In genomic region chr2:105404736-105405135, GRCh38 we compare ENCODE assay signal across 13 cellular contexts. TPM values are rescaled to one million over a fixed set of nuclear protein-coding genes. Genes with fewer than 3 reads are reported as not detected.
DNase-seq lines count a peak whose midpoint lies in the region; ATAC-seq, FAIRE-seq and TF ChIP-seq lines count a peak whose summit lies in the region.
"Had no signal": no experiment of that assay in that cellular context is flagged by ENCODE, and none has a peak within 500 bp of the region (broad histone marks: within the 10 kb centered on the region; RNA-seq: fewer than 3 reads in every experiment).

No MANE protein-coding gene starts in this region.

- no peak for ATAC-seq in Panc1
- no peak for ATAC-seq in gastroesophageal sphincter
- ATAC-seq in stimulated activated naive CD8-positive, alpha-beta T cell treated with anti-CD3 and anti-CD28 coated beads, Interleukin-15, Interleukin-2, amounts not matched to agents 100 U/mL and 50 U/mL, for 24 hours: no peak

- H4K5ac ChIP-seq in H1 (ENCODE audit: insufficient read length, low read depth, low read length): no peak overlapping the region

- TF ChIP-seq EP300 in H1 (IDR thresholded peaks at IDR 0.05; ENCODE audit: borderline replicate concordance in 1 of 2, low read depth in 2 of 2, low read length in 2 of 2): no peak
- no peak for TF ChIP-seq EP300 in gastroesophageal sphincter (IDR thresholded peaks at IDR 0.05)

- H3K56ac ChIP-seq in H1 (replicated peaks; ENCODE audit: insufficient read length, low read depth, low read length): no peak overlapping the region

- H4K91ac ChIP-seq in H1 (replicated peaks; ENCODE audit: insufficient read length, low read length) (peak overlapping the region; percentile 7), neuronal stem cell (ENCODE audit: low read depth, low read length, poor library complexity) (no peak overlapping the region)

- TF ChIP-seq POLR2A in H1 (IDR thresholded peaks at IDR 0.05; ENCODE audit: control extremely low read depth in 1 of 2, low read depth in 2 of 2, low read length in 2 of 2) (no peak), gastroesophageal sphincter (IDR thresholded peaks at IDR 0.05) (no peak)

- H3K4me1 ChIP-seq in ACC112 (ENCODE audit: control insufficient read depth, insufficient read depth, low read length, unreplicated experiment) (peaks cover 58% of the 10 kb centered on the region), Panc1 (ENCODE audit: control insufficient read depth, insufficient read depth, low read length) (peaks cover 77% of the 10 kb centered on the region), H1 (replicated peaks in 1 of 4; ENCODE audit: control insufficient read depth in 3 of 4, insufficient read depth in 4 of 4, low read length in 3 of 4) (peaks cover 0 to 6% (median 2%) of the 10 kb centered on the region in 4 experiments; a peak in 4 of 7 replicates), neuronal stem cell (ENCODE audit: control insufficient read depth in 2 of 2, insufficient read depth in 1 of 2, low read depth in 1 of 2, low read length in 2 of 2) (peaks cover 2 to 5% of the 10 kb centered on the region in 2 donors), gastroesophageal sphincter (peaks cover 0 to 18% (median 0%) of the 10 kb centered on the region in 3 donors)

- in situ Hi-C loops in Panc1 (cut with HindIII; ENCODE audit: low pct_unique_long_range_greater_than_20kb, low sequenced_read_pairs): no loop called here

- H3K9me3 ChIP-seq in Panc1 (ENCODE audit: control insufficient read depth, insufficient read depth, low read depth, low read length) (no peaks in the 10 kb centered on the region), H1 (ENCODE audit: insufficient read depth in 2 of 2, low read depth in 1 of 2, low read length in 1 of 2) (0 out of 4 replicates have a peak, but pooled peaks cover 0 to under 1% of the 10 kb centered on the region in 2 experiments), neuronal stem cell (replicated peaks in 1 of 2; ENCODE audit: control insufficient read depth in 2 of 2, insufficient read depth in 1 of 2, low read depth in 1 of 2, low read length in 2 of 2) (peaks cover under 1 to 4% of the 10 kb centered on the region in 2 donors), gastroesophageal sphincter (no peaks in the 10 kb centered on the region)

- POLR2A ChIA-PET in Panc1 (lab: Charles Lee) (interaction anchor here (0.9 to 1.3 kb wide), 3 partner anchors 12 to 118 kb away, joined by 3 to 9 read pairs (median 5); no protein-coding TSS in a partner anchor), H1 (lab: Charles Lee; ENCODE audit: partially characterized antibody) (interaction anchor here (1.4 to 1.9 kb wide), 3 partner anchors 9 to 16 kb away, joined by 3 to 6 read pairs (median 5); no protein-coding TSS in a partner anchor)

- H3K23ac ChIP-seq in H1 (ENCODE audit: insufficient read length): no peak overlapping the region
- H3K23ac ChIP-seq in neuronal stem cell (ENCODE audit: low read depth, low read length, poor library complexity): no peak overlapping the region

- DNase-seq in Panc1 (ENCODE audit: low read depth, low spot score): no peak
- no peak for DNase-seq in H1 (ENCODE audit: low read depth in 1 of 2, low spot score in 2 of 2)
- DNase-seq in neuronal stem cell (ENCODE audit: low spot score): no peak
- DNase-seq in NCI-H2227 treated with DMSO at 0.1 percent for 48 hours (lab: John Stamatoyannopoulos, UW): no peak
- DNase-seq in NCI-H1417 (lab: John Stamatoyannopoulos, UW): no peak
- DNase-seq in stimulated activated naive CD8-positive, alpha-beta T cell treated with anti-CD3 and anti-CD28 coated beads, Interleukin-15, Interleukin-2, amounts not matched to agents 100 U/mL and 50 U/mL, for 24 hours: no peak
- DNase-seq: activated CD4-positive, alpha-beta T cell treated with anti-CD3 and anti-CD28 coated beads, Interleukin-2, amount 10 ng/mL, durations not matched to agents 7 days and 5 days; GDM1; immature natural killer cell; midbrain; SHP77 treated with DMSO at 0.1 percent for 48 hours had no signal

- intact Hi-C loops in Panc1 (cut with micrococcal nuclease; ENCODE audit: unreplicated experiment): loop anchor here (5.0 kb wide), 1 partner anchor 53 kb away; no protein-coding TSS in a partner anchor

- H3K4ac ChIP-seq in H1 (replicated peaks; ENCODE audit: insufficient read length, low read depth, low read length) (no peak overlapping the region), neuronal stem cell (ENCODE audit: low read length) (no peak overlapping the region)

- peak overlapping the region; percentile 72; the same call in 1 of the 2 replicates for H2BK5ac ChIP-seq in H1 (ENCODE audit: low read depth, low read length)
- no peak overlapping the region for H2BK5ac ChIP-seq in neuronal stem cell (ENCODE audit: low read length)

- no peaks in the 10 kb centered on the region for H3K27me3 ChIP-seq in ACC112 (ENCODE audit: insufficient read depth, low read length)
- H3K27me3 ChIP-seq in Panc1 (ENCODE audit: control insufficient read depth, insufficient read depth, low read length): no peaks in the 10 kb centered on the region
- H3K27me3 ChIP-seq in H1 (replicated peaks in 1 of 4; ENCODE audit: control insufficient read depth in 3 of 4, extremely low read depth in 1 of 4, insufficient read depth in 3 of 4, low read length in 3 of 4): peaks cover 2 to 5% (median 5%) of the 10 kb centered on the region in 4 experiments
- H3K27me3 ChIP-seq in neuronal stem cell (ENCODE audit: control insufficient read depth in 3 of 3, insufficient read depth in 3 of 3, low read depth in 1 of 3, low read length in 3 of 3): peaks cover 0 to 13% (median 3%) of the 10 kb centered on the region in 3 experiments
- no peaks in the 10 kb centered on the region for H3K27me3 ChIP-seq in gastroesophageal sphincter

- H3K79me2 ChIP-seq in ACC112 (ENCODE audit: control insufficient read depth, insufficient read depth, low read length, unreplicated experiment) (peaks cover 7% of the 10 kb centered on the region), H1 (ENCODE audit: control insufficient read depth in 1 of 2, insufficient read depth in 2 of 2, low read length in 2 of 2) (no peaks in the 10 kb centered on the region)

- H2BK20ac ChIP-seq in H1 (ENCODE audit: low read length): no peak overlapping the region

- H3K4me2 ChIP-seq in H1 (ENCODE audit: insufficient read depth in 1 of 2, low read depth in 2 of 2, low read length in 2 of 2) (no peak overlapping the region), neuronal stem cell (ENCODE audit: insufficient read depth, low read length, poor library complexity, severe bottlenecking) (no peak overlapping the region)

- H3K9ac ChIP-seq in H1 (replicated peaks in 1 of 4; ENCODE audit: extremely low read depth in 1 of 4, low read depth in 3 of 4, low read length in 3 of 4) (no peak overlapping the region), neuronal stem cell (ENCODE audit: low read depth, low read length, poor library complexity) (no peak overlapping the region)

- CTCF ChIA-PET in Panc1 (lab: Charles Lee): interaction anchor here (0.9 to 1.2 kb wide), 3 partner anchors 14 to 116 kb away, joined by 4 to 9 read pairs (median 5); no protein-coding TSS in a partner anchor
- CTCF ChIA-PET in H1 (lab: Charles Lee; ENCODE audit: partially characterized antibody): interaction anchor here (1.0 to 2.8 kb wide), 9 partner anchors 8 to 515 kb away, joined by 3 to 16 read pairs (median 4); no protein-coding TSS in a partner anchor

- H3K36me3 ChIP-seq in ACC112 (ENCODE audit: insufficient read depth, low read length) (no peaks in the 10 kb centered on the region), Panc1 (ENCODE audit: control insufficient read depth, insufficient read depth, low read length) (no peaks in the 10 kb centered on the region), H1 (ENCODE audit: control insufficient read depth in 2 of 4, insufficient read depth in 4 of 4, low read length in 3 of 4) (no peaks in the 10 kb centered on the region), neuronal stem cell (replicated peaks in 1 of 2; ENCODE audit: control insufficient read depth in 2 of 2, insufficient read depth in 2 of 2, low read length in 2 of 2) (no peaks in the 10 kb centered on the region), gastroesophageal sphincter (no peaks in the 10 kb centered on the region)

- no peak overlapping the region for H2AK5ac ChIP-seq in H1 (ENCODE audit: low read depth, low read length)
- no peak overlapping the region for H2AK5ac ChIP-seq in neuronal stem cell (ENCODE audit: low read depth, low read length)

- H2BK120ac ChIP-seq in H1 (replicated peaks; ENCODE audit: low read depth, low read length) (no peak overlapping the region), neuronal stem cell (ENCODE audit: low read depth, low read length) (no peak overlapping the region)

- no peak overlapping the region for H4K8ac ChIP-seq in H1 (ENCODE audit: extremely low read depth, insufficient read depth, low read length)
- H4K8ac ChIP-seq in neuronal stem cell (ENCODE audit: low read depth, low read length): no peak overlapping the region

- H3K79me1 ChIP-seq in H1 (ENCODE audit: low read depth, low read length): no peaks in the 10 kb centered on the region
- H3K79me1 ChIP-seq in neuronal stem cell (ENCODE audit: low read depth, low read length): no peaks in the 10 kb centered on the region

- H3K14ac ChIP-seq in H1 (ENCODE audit: insufficient read length) (no peak overlapping the region), neuronal stem cell (ENCODE audit: low read length) (no peak overlapping the region)

- H2AFZ ChIP-seq in ACC112 (ENCODE audit: low read length, unreplicated experiment): peak overlapping the region; percentile 2
- H2AFZ ChIP-seq in H1 (ENCODE audit: low read length): no peak overlapping the region; the same call in 1 of the 2 replicates
- H2AFZ ChIP-seq in neuronal stem cell (ENCODE audit: low read length): peak overlapping the region; percentile 50

- H2BK12ac ChIP-seq in H1 (ENCODE audit: low read depth, low read length) (peak overlapping the region; percentile 1; the same call in 1 of the 2 replicates), neuronal stem cell (ENCODE audit: low read length) (no peak overlapping the region)

- 91% methylated on average over 3 of the region's 3 CpGs; no CpG with 5 or more reads in 1 of the 2 experiments for WGBS in H1 (ENCODE audit: extremely low coverage in 1 of 2, insufficient coverage in 1 of 2, insufficient read length in 1 of 2, insufficient replicate concordance in 2 of 2, low coverage in 1 of 2, low lambda C conversion rate in 2 of 2, missing lambda C conversion rate in 1 of 2), 2 experiments
- no CpG with 5 or more reads among the region's 3 CpGs for WGBS in neuronal stem cell (ENCODE audit: extremely low coverage in 2 of 2, insufficient read length in 2 of 2, insufficient replicate concordance in 1 of 2), 2 donors
- WGBS in gastroesophageal sphincter (ENCODE audit: low coverage in 1 of 2), 2 donors: 71 to 83% methylated on average over 1 to 3 of the region's 3 CpGs

- H2BK15ac ChIP-seq in H1 (ENCODE audit: low read length): no peak overlapping the region
- H2BK15ac ChIP-seq in neuronal stem cell (ENCODE audit: low read length): no peak overlapping the region

- H3K27ac ChIP-seq in ACC112 (ENCODE audit: low read depth, low read length): peak overlapping the region; percentile 92
- H3K27ac ChIP-seq in Panc1 (ENCODE audit: low read length): peak overlapping the region; percentile 100
- H3K27ac ChIP-seq in H1 (ENCODE audit: low read depth, low read length): no peak overlapping the region
- H3K27ac ChIP-seq in neuronal stem cell (replicated peaks; ENCODE audit: low read length): no peak overlapping the region
- H3K27ac ChIP-seq in gastroesophageal sphincter: no peak overlapping the region

- H3K18ac ChIP-seq in H1 (ENCODE audit: extremely low read depth, low read length): no peak overlapping the region
- no peak overlapping the region for H3K18ac ChIP-seq in neuronal stem cell (ENCODE audit: low read length)

- no peak for TF ChIP-seq RAD21 in H1 (IDR thresholded peaks at IDR 0.05 in 1 of 2, conservative IDR thresholded peaks at IDR 0.05 in 1 of 2; ENCODE audit: low read depth in 2 of 2, low read length in 2 of 2)

- no TSS peak for BruUV-seq in Panc1 (replicated peaks; lab: Mats Ljungman, UMichigan)

- H3K23me2 ChIP-seq in H1 (ENCODE audit: low read depth, low read length): no peaks in the 10 kb centered on the region

- H4K20me1 ChIP-seq in H1 (replicated peaks in 1 of 2; ENCODE audit: control insufficient read depth in 1 of 2, insufficient read depth in 2 of 2, low read length in 2 of 2): no peaks in the 10 kb centered on the region

- TF ChIP-seq CTCF in Panc1 (IDR thresholded peaks at IDR 0.05): no peak
- no peak for TF ChIP-seq CTCF in H1 (IDR thresholded peaks at IDR 0.05; ENCODE audit: control extremely low read depth in 1 of 3, insufficient read depth in 1 of 3, low read depth in 1 of 3, low read length in 3 of 3)
- no peak for TF ChIP-seq CTCF in gastroesophageal sphincter (IDR thresholded peaks at IDR 0.05)

- H3K4me3 ChIP-seq in ACC112 (ENCODE audit: low read depth, low read length): peak overlapping the region; percentile 48; the same call in 1 of the 2 replicates
- no peak overlapping the region for H3K4me3 ChIP-seq in Panc1 (ENCODE audit: low read depth in 2 of 2, low read length in 2 of 2)
- H3K4me3 ChIP-seq in H1 (ENCODE audit: extremely low read depth in 1 of 4, insufficient read depth in 2 of 4, low read depth in 3 of 4, low read length in 4 of 4): no peak overlapping the region
- no peak overlapping the region for H3K4me3 ChIP-seq in neuronal stem cell (ENCODE audit: low read length in 2 of 2)
- no peak overlapping the region for H3K4me3 ChIP-seq in gastroesophageal sphincter

- no peak for FAIRE-seq in H1 (lab: Jason Lieb, UNC)

RNA-seq across cellular contexts. Expression of gene FHL2, which starts 5.9 kb away (rescaled TPM):
- total RNA-seq in Panc1 (2021; ENCODE audit: unreplicated experiment) (378 TPM), gastroesophageal sphincter (100 to 1,000 TPM in 3 of 4 donors, 10 to 100 TPM in 1; 93.9 to 150 (median 109) TPM)
- polyA plus RNA-seq in Panc1 (2012; ENCODE audit: insufficient read length): 411 TPM
- total RNA-seq in H1 (2021; fragmentation: NEBNext Ultra II Directional; extraction: Animal tissue kit (Norgen Biotek cat#: 25700)): 33.2 and 33.4 TPM in 2 replicates
- 51.0 and 64.3 TPM in 2 replicates for polyA plus RNA-seq in H1 (2011; rRNA removed)
- 60.7 TPM for polyA plus RNA-seq in H1 (2011; cell fraction: cytosol; rRNA removed)
- 36.4 TPM for polyA plus RNA-seq in H1 (2011; cell fraction: nucleus; rRNA removed)
- 32.7 to 47.1 TPM (median 40.2 TPM) in 4 replicates for polyA plus RNA-seq in H1 (2012, experiment 1 of 2)
- polyA plus RNA-seq in H1 (2012, experiment 2 of 2): 29.1 TPM
- 19.4 TPM for polyA plus RNA-seq in H1 (2013, experiment 1 of 2)
- polyA plus RNA-seq in H1 (2013, experiment 2 of 2): 20.2 TPM
- polyA minus RNA-seq in H1 (2011; rRNA and poly(A)+ RNA removed): 59.2 and 66.1 TPM in 2 replicates
- 19.0 TPM for polyA minus RNA-seq in H1 (2011; cell fraction: cytosol; rRNA and poly(A)+ RNA removed)
- 33.3 TPM for polyA minus RNA-seq in H1 (2011; cell fraction: nucleus; rRNA and poly(A)+ RNA removed)
- 10.6 TPM for polyA plus RNA-seq in neuronal stem cell (2013, experiment 1 of 2)
- polyA plus RNA-seq in neuronal stem cell (2013, experiment 2 of 2): 10.4 TPM

Comparison
In these comparisons a context has a peak if more than half of its experiments do, and no peak if none do; other contexts are left out.
1. H3K27ac ChIP-seq: peak in ACC112 (single experiment) and Panc1 (single experiment); none in H1 (single experiment), neuronal stem cell (single experiment) and gastroesophageal sphincter (0 of 4).